16 cellular contexts compared by ENCODE assay signal in genomic region chr12:105427883-105428282, GRCh38.
DNase-seq lines count a peak whose midpoint lies in the region; ATAC-seq, FAIRE-seq and TF ChIP-seq lines count a peak whose summit lies in the region.
"Had no signal": no experiment of that assay in that cellular context is flagged by ENCODE, and none has a peak within 500 bp of the region (broad histone marks: within the 10 kb centered on the region; RNA-seq: fewer than 3 reads in every experiment).

No MANE protein-coding gene starts in this region.

- H3K27ac Mint-ChIP-seq in GM23338 (no peak overlapping the region), astrocyte (ENCODE audit: unreplicated experiment) (no peak overlapping the region), immature natural killer cell (peak overlapping the region in 2 of 6 donors; percentile 47 to 48)
- H3K27ac Mint-ChIP-seq: CD14-positive monocyte, nephron had no signal

- no peaks in the 10 kb centered on the region; the same call in 2 of the 3 replicates for H3K36me3 Mint-ChIP-seq in GM23338 (ENCODE audit: low read depth)
- H3K36me3 Mint-ChIP-seq in astrocyte (ENCODE audit: low read depth, unreplicated experiment), result no peaks in the 10 kb centered on the region
- H3K36me3 Mint-ChIP-seq in immature natural killer cell, result no peaks in the 10 kb centered on the region
- H3K36me3 Mint-ChIP-seq: CD14-positive monocyte had no signal

- H3K27me3 ChIP-seq in GM23338 (ENCODE audit: insufficient read depth) (no peaks in the 10 kb centered on the region), astrocyte (ENCODE audit: insufficient read depth, low read length) (no peaks in the 10 kb centered on the region)
- H3K27me3 ChIP-seq: vagina had no signal

- no peak overlapping the region for H3K27ac ChIP-seq in GM23338 (ENCODE audit: low read depth)
- no peak overlapping the region for H3K27ac ChIP-seq in astrocyte (ENCODE audit: low read depth, low read length)
- H3K27ac ChIP-seq: esophagus muscularis mucosa, vagina had no signal

- TF ChIP-seq CTCF in AG10803 (conservative IDR thresholded peaks at IDR 0.05; ENCODE audit: low read length) (peak; percentile 26), GM23338 (conservative IDR thresholded peaks at IDR 0.05; ENCODE audit: low read depth in 2 of 2) (peak; percentile 4 to 13; a peak in 1 of 4 replicates), astrocyte (IDR thresholded peaks at IDR 0.05; ENCODE audit: insufficient read depth, low read depth, low read length) (peak; percentile 39)

- no peak overlapping the region for H2AFZ ChIP-seq in GM23338
- no peak overlapping the region for H2AFZ ChIP-seq in astrocyte (ENCODE audit: low read depth, low read length)

- H3K4me2 ChIP-seq in GM23338 (no peak overlapping the region), astrocyte (ENCODE audit: low read length) (no peak overlapping the region)

- H3F3A ChIP-seq in GM23338 (replicated peaks; ENCODE audit: low read depth), result no peaks in the 10 kb centered on the region

- ATAC-seq in GM23338, result no peak
- ATAC-seq in GM21515 (IDR thresholded peaks at IDR 0.05; ENCODE audit: unreplicated experiment), result no peak
- no peak for ATAC-seq in GM21360 (IDR thresholded peaks at IDR 0.05; ENCODE audit: unreplicated experiment)

- H3K79me2 ChIP-seq in GM23338 (replicated peaks; ENCODE audit: insufficient read depth), result no peaks in the 10 kb centered on the region
- no peaks in the 10 kb centered on the region for H3K79me2 ChIP-seq in astrocyte (ENCODE audit: insufficient read depth, low read length)

- H3K27me3 Mint-ChIP-seq in GM23338 (ENCODE audit: insufficient read depth, low read depth, poor library complexity) (no peaks in the 10 kb centered on the region), astrocyte (ENCODE audit: low read depth, unreplicated experiment) (no peaks in the 10 kb centered on the region), immature natural killer cell (ENCODE audit: low read depth in 3 of 3) (peaks cover 3 to 6% (median 3%) of the 10 kb centered on the region in 3 donors)

- DNase-seq in AG10803 (ENCODE audit: low read depth) (peak; percentile 30), GM23338 (ENCODE audit: low spot score) (no peak), astrocyte (ENCODE audit: low read depth) (peak; percentile 34), immature natural killer cell (peak; percentile 9 to 21 (median 15)), NCI-H748 treated with DMSO at 0.1 percent for 48 hours (lab: John Stamatoyannopoulos, UW) (no peak)
- DNase-seq in effector CD8-positive, alpha-beta T cell (lab: John Stamatoyannopoulos, UW), result no peak
- DNase-seq: activated CD8-positive, alpha-beta memory T cell treated with anti-CD3 and anti-CD28 coated beads for 24 hours; amygdala; kidney glomerular epithelial cell; NCI-H2081 had no signal

- no peak overlapping the region for H3K4me3 Mint-ChIP-seq in GM23338
- H3K4me3 Mint-ChIP-seq in astrocyte (ENCODE audit: unreplicated experiment), result no peak overlapping the region
- H3K4me3 Mint-ChIP-seq in immature natural killer cell, result peak overlapping the region in 2 of 5 donors; percentile 19 to 24
- H3K4me3 Mint-ChIP-seq: CD14-positive monocyte, nephron had no signal

- no peak overlapping the region for H3K4me3 ChIP-seq in AG10803 (ENCODE audit: low read length)
- H3K4me3 ChIP-seq in GM23338, result no peak overlapping the region
- no peak overlapping the region for H3K4me3 ChIP-seq in astrocyte (ENCODE audit: insufficient read depth, low read depth, low read length)
- H3K4me3 ChIP-seq: esophagus muscularis mucosa, vagina had no signal

- H3K9me3 Mint-ChIP-seq in GM23338, result no peaks in the 10 kb centered on the region; the same call in 2 of the 3 replicates
- peaks cover 9% of the 10 kb centered on the region for H3K9me3 Mint-ChIP-seq in astrocyte (ENCODE audit: unreplicated experiment)
- H3K9me3 Mint-ChIP-seq in immature natural killer cell, result no peaks in the 10 kb centered on the region

- no peaks in the 10 kb centered on the region for H3K4me1 ChIP-seq in GM23338 (ENCODE audit: insufficient read depth)
- peaks cover 6% of the 10 kb centered on the region for H3K4me1 ChIP-seq in astrocyte (ENCODE audit: insufficient read depth, low read length)
- H3K4me1 ChIP-seq: esophagus muscularis mucosa, vagina had no signal

- H4K20me1 ChIP-seq in GM23338 (replicated peaks; ENCODE audit: insufficient read depth) (no peaks in the 10 kb centered on the region), astrocyte (ENCODE audit: insufficient read depth, low read length) (no peaks in the 10 kb centered on the region)

- no peaks in the 10 kb centered on the region for H3K9me3 ChIP-seq in astrocyte (ENCODE audit: insufficient read depth, low read depth, low read length)
- H3K9me3 ChIP-seq: esophagus muscularis mucosa, vagina had no signal

- FAIRE-seq in astrocyte (lab: Jason Lieb, UNC), result peak; percentile 80

- H3K9ac ChIP-seq in astrocyte (ENCODE audit: low read length), result no peak overlapping the region

- H3K36me3 ChIP-seq in GM23338 (ENCODE audit: insufficient read depth), result no peaks in the 10 kb centered on the region
- H3K36me3 ChIP-seq in astrocyte (ENCODE audit: insufficient read depth, low read length), result no peaks in the 10 kb centered on the region
- H3K36me3 ChIP-seq: esophagus muscularis mucosa, vagina had no signal

- no peaks in the 10 kb centered on the region for H3K4me1 Mint-ChIP-seq in GM23338
- peaks cover 20% of the 10 kb centered on the region for H3K4me1 Mint-ChIP-seq in astrocyte (ENCODE audit: low read depth, unreplicated experiment)
- peaks cover 12 to 14% of the 10 kb centered on the region in 2 donors for H3K4me1 Mint-ChIP-seq in immature natural killer cell
- H3K4me1 Mint-ChIP-seq: CD14-positive monocyte had no signal

- 0 out of 2 replicates have a peak, but pooled peaks cover 10% of the 10 kb centered on the region for H3K9me2 ChIP-seq in GM23338 (ENCODE audit: insufficient read depth)

TF ChIP-seq in GM23338, 12 proteins besides CTCF, POLR2A, EP300 and RAD21 (continues in another document):
- TF ChIP-seq ZNF462 (CRISPR knock-in tag; IDR thresholded peaks at IDR 0.05) (no peak), ZNF114 (CRISPR knock-in tag; IDR thresholded peaks at IDR 0.05) (no peak), EZH2phosphoT487 (IDR thresholded peaks at IDR 0.05; ENCODE audit: unreplicated experiment) (no peak), ZNF331 (CRISPR knock-in tag; IDR thresholded peaks at IDR 0.05; ENCODE audit: low read depth) (no peak)

Comparison
In these comparisons a context has a peak if more than half of its experiments do, and no peak if none do; other contexts are left out.
1. DNase-seq: peak in AG10803 (single experiment), astrocyte (single experiment) and immature natural killer cell (3 of 3); none in GM23338 (single experiment), NCI-H748 treated with DMSO at 0.1 percent for 48 hours (single experiment) and effector CD8-positive, alpha-beta T cell (single experiment).
2. Peak in every context shown above with its lines, with median percentiles within 50 percentile points of each other: CTCF ChIP-seq.